ENCODE assay signal across 8 cellular contexts in the genomic region with DNA sequence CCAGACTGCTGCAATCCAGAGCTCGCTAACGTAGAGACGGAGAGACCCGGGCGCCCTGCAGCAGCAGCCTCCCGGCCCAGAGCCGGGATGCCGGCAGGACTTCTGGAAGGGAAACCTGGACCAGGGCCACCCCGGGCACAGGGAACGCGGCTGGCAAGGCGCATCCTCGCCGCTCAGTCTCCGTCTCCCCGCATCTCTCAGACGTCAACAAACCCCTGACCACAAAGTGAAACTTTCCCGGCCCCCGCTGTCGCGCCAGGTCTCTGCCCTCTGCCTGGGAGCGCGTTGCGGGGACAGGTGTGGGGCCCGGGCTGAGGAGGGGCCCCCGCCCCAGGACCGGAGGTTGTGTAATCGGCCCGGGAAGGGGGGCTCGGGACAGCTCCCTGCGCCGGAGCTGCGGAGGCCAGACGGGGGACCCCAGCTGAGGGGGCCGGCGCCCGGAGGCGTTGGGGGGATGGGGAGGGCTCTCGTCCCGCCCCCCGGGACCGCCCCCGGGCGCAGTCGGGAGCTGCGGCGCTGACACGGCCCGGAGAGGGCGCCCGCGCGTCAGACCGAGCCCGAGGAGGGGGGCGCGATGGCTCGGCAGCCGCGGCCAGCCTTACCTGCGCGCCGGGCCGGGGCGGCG.
A peak's percentile ranks its signal among the peaks of the same experiment; 100 is the strongest.
DNase-seq lines count a peak whose midpoint lies in the region; ATAC-seq and TF ChIP-seq lines count a peak whose summit lies in the region.

No MANE protein-coding gene starts in this region.

- peak in 2 of 3 experiments; percentile 39 to 68 for TF ChIP-seq CTCF in ascending aorta (IDR thresholded peaks at IDR 0.05)

- peaks cover 6 to 7% of the 10 kb centered on the region in 2 donors for H3K4me1 ChIP-seq in ascending aorta

- H3K4me3 ChIP-seq in ascending aorta: peak overlapping the region; percentile 91 to 99

- intact Hi-C loops in ascending aorta (cut with DNase I): loop anchor here (1.0 to 10.0 kb wide), 6 partner anchors 373 to 887 kb away; a partner anchor contains a TSS

- no peaks in the 10 kb centered on the region for H3K9me3 ChIP-seq in ascending aorta

- no peaks in the 10 kb centered on the region for H3K27me3 ChIP-seq in ascending aorta

- H3K27ac ChIP-seq in ascending aorta: peak overlapping the region; percentile 57 to 84

- ATAC-seq in GM19468 (IDR thresholded peaks at IDR 0.05; ENCODE audit: extremely low read depth, unreplicated experiment) (peak; percentile 69), HG03558 (IDR thresholded peaks at IDR 0.05; ENCODE audit: extremely low read depth, unreplicated experiment) (peak; percentile 37)

- no peaks in the 10 kb centered on the region for H3K36me3 ChIP-seq in ascending aorta

- DNase-seq in ELR (ENCODE audit: low read depth) (peak; percentile 67), NOMO-1 treated with dmso at 0.1 percent for 144 hours (lab: John Stamatoyannopoulos, UW; ENCODE audit: unreplicated experiment) (peak; percentile 57), ascending aorta (ENCODE audit: low spot score in 2 of 2) (peak; percentile 10 to 73), hypothalamus (lab: John Stamatoyannopoulos, UW) (peak in 50 of 51 donors; percentile 15 to 92 (median 79)), retina (peak; percentile 83), NCI-H187 treated with DMSO at 0.1 percent for 48 hours (lab: John Stamatoyannopoulos, UW) (no peak)
